In genomic region chr18:36534154-36534688, GRCh38 we compare ENCODE assay signal across 18 cellular contexts.
DNase-seq lines count a peak whose midpoint lies in the region; ATAC-seq and TF ChIP-seq lines count a peak whose summit lies in the region.
"Had no signal": no experiment of that assay in that cellular context is flagged by ENCODE, and none has a peak within 500 bp of the region (broad histone marks: within the 10 kb centered on the region; RNA-seq: fewer than 3 reads in every experiment).

No MANE protein-coding gene starts in this region.

- TF ChIP-seq CTCF in cardiac muscle cell (IDR thresholded peaks at IDR 0.05; ENCODE audit: low read depth, low read length) (no peak), HFFc6 (IDR thresholded peaks at IDR 0.05) (no peak), body of pancreas (IDR thresholded peaks at IDR 0.05) (no peak)

- H3K4me3 ChIP-seq in cardiac muscle cell (no peak overlapping the region), body of pancreas (no peak overlapping the region)

- 93 to 97% methylated on average over 5 of the region's 5 CpGs for WGBS in body of pancreas, 2 donors

- H3K4me1 ChIP-seq in cardiac muscle cell (ENCODE audit: low read depth) (peaks cover 35% of the 10 kb centered on the region), body of pancreas (no peaks in the 10 kb centered on the region)

- H3K27me3 Mint-ChIP-seq in HFFc6 (ENCODE audit: insufficient read depth), result peaks cover 2% of the 10 kb centered on the region; the same call in 1 of the 2 replicates

- H3K27me3 ChIP-seq in cardiac muscle cell (no peaks in the 10 kb centered on the region), body of pancreas (no peaks in the 10 kb centered on the region)

- intact Hi-C loops in Right ventricle myocardium inferior (cut with DNase I) (no loop called here), body of pancreas (cut with DNase I) (no loop called here)

- peak in 1 of 2 donors; percentile 13 for DNase-seq in cardiac muscle cell (ENCODE audit: low read depth in 1 of 2, low spot score in 1 of 2)
- no peak for DNase-seq in Right ventricle myocardium inferior (ENCODE audit: missing footprints)
- peak; percentile 7 for DNase-seq in SW480 (ENCODE audit: low spot score)
- DNase-seq in HFFc6, result no peak
- no peak for DNase-seq in body of pancreas
- DNase-seq in GDM1 (lab: John Stamatoyannopoulos, UW), result no peak
- DNase-seq: DMS79; GOT3; NCI-H2081; PC-3; retina; stimulated activated CD4-positive, alpha-beta T cell treated with anti-CD3 and anti-CD28 coated beads, Interleukin-2, amount 100 ng/mL, for 48 hours; stimulated activated naive CD4-positive, alpha-beta T cell treated with Interleukin-2 at 50 U/mL for 16 hours; T-helper 17 cell had no signal

- no peak overlapping the region for H3K4me3 Mint-ChIP-seq in HFFc6
- H3K4me3 Mint-ChIP-seq: IgD-negative memory B cell, T-helper 17 cell had no signal

- TF ChIP-seq POLR2A in body of pancreas (IDR thresholded peaks at IDR 0.05), result no peak

- ATAC-seq in Right ventricle myocardium inferior, result no peak
- peak; percentile 68 for ATAC-seq in HG02885 (IDR thresholded peaks at IDR 0.05; ENCODE audit: poor library complexity, unreplicated experiment)
- ATAC-seq in body of pancreas, result no peak
- no peak for ATAC-seq in GM21529 (IDR thresholded peaks at IDR 0.05; ENCODE audit: unreplicated experiment)
- ATAC-seq: activated naive CD4-positive, alpha-beta T cell treated with anti-CD3 and anti-CD28 coated beads, Interleukin-2, amount 50 U/mL, for 72 hours; PC-3; T-helper 17 cell had no signal

- peaks cover 30% of the 10 kb centered on the region for H3K4me1 Mint-ChIP-seq in HFFc6 (ENCODE audit: low read depth)

- H3K27ac ChIP-seq in cardiac muscle cell (peak overlapping the region; percentile 8), body of pancreas (no peak overlapping the region)

- no peaks in the 10 kb centered on the region for H3K9me3 ChIP-seq in cardiac muscle cell (ENCODE audit: low read depth)
- no peaks in the 10 kb centered on the region for H3K9me3 ChIP-seq in body of pancreas

- H3K27ac Mint-ChIP-seq in HFFc6, result no peak overlapping the region
- H3K27ac Mint-ChIP-seq: activated naive CD4-positive, alpha-beta T cell treated with anti-CD3 and anti-CD28 coated beads, Interleukin-2, amount 50 U/mL, for 72 hours; IgD-negative memory B cell; T-helper 17 cell had no signal

- H3K9me3 Mint-ChIP-seq in HFFc6, result no peaks in the 10 kb centered on the region
- H3K9me3 Mint-ChIP-seq: activated naive CD4-positive, alpha-beta T cell treated with anti-CD3 and anti-CD28 coated beads, Interleukin-2, amount 50 U/mL, for 72 hours; IgD-negative memory B cell had no signal

- peaks cover 23% of the 10 kb centered on the region for H3K36me3 Mint-ChIP-seq in HFFc6 (ENCODE audit: low read depth)
- H3K36me3 Mint-ChIP-seq: activated naive CD4-positive, alpha-beta T cell treated with anti-CD3 and anti-CD28 coated beads, Interleukin-2, amount 50 U/mL, for 72 hours had no signal

- H3K36me3 ChIP-seq in cardiac muscle cell (no peaks in the 10 kb centered on the region), body of pancreas (replicated peaks in 1 of 2; ENCODE audit: insufficient read depth in 1 of 2, low read depth in 2 of 2) (no peaks in the 10 kb centered on the region)
